In genomic region chr18:73807551-73808192, GRCh38 we compare ENCODE assay signal across 4 cellular contexts.
"Had no signal": no experiment of that assay in that cellular context is flagged by ENCODE, and none has a peak within 500 bp of the region (broad histone marks: within the 10 kb centered on the region; RNA-seq: fewer than 3 reads in every experiment).

No MANE protein-coding gene starts in this region.

- H3K9me3 Mint-ChIP-seq: GM23338, H9 had no signal

- DNase-seq: H9, HCEC 1CT, IMR-90 had no signal

- H3K27ac Mint-ChIP-seq: GM23338, H9 had no signal

- H3K4me3 ChIP-seq: GM23338 had no signal

- H3K4me3 Mint-ChIP-seq: GM23338, H9 had no signal

- ATAC-seq: GM23338 had no signal
